10 cellular contexts compared by ENCODE assay signal in genomic region chr20:62025832-62026563, GRCh38. TPM values are rescaled to one million over a fixed set of nuclear protein-coding genes. Genes with fewer than 3 reads are reported as not detected.
DNase-seq lines count a peak whose midpoint lies in the region; ATAC-seq, FAIRE-seq and TF ChIP-seq lines count a peak whose summit lies in the region.
"Had no signal": no experiment of that assay in that cellular context is flagged by ENCODE, and none has a peak within 500 bp of the region (broad histone marks: within the 10 kb centered on the region; RNA-seq: fewer than 3 reads in every experiment).

No MANE protein-coding gene starts in this region.

- peak; percentile 48 for TF ChIP-seq CTCF in CD8-positive, alpha-beta T cell (IDR thresholded peaks at IDR 0.05)
- TF ChIP-seq CTCF in esophagus muscularis mucosa (IDR thresholded peaks at IDR 0.05) = peak; percentile 43 to 72 (median 61)

- peaks cover 54% of the 10 kb centered on the region for H3K4me1 Mint-ChIP-seq in CD8-positive, alpha-beta T cell (ENCODE audit: low read depth)

- peak in 5 of 7 experiments; percentile 4 to 42 (median 24) for DNase-seq in CD8-positive, alpha-beta T cell
- peak; percentile 79 for DNase-seq in RPMI7951 (ENCODE audit: low read depth)
- no peak for DNase-seq in esophagus muscularis mucosa (ENCODE audit: extremely low spot score)
- DNase-seq in non-pigmented ciliary epithelial cell (ENCODE audit: low read depth) = peak; percentile 23
- no peak for DNase-seq in H54 (ENCODE audit: insufficient read length, low spot score)
- no peak for DNase-seq in NCI-H2171 treated with DMSO at 0.1 percent for 48 hours (lab: John Stamatoyannopoulos, UW)

- CTCF ChIA-PET in CD8-positive, alpha-beta T cell (lab: Charles Lee) = interaction anchor here (0.6 to 3.1 kb wide), 12 partner anchors 9 to 130 kb away, joined by 3 to 21 read pairs (median 5); no protein-coding TSS in a partner anchor

- H3K9me3 Mint-ChIP-seq in CD8-positive, alpha-beta T cell = no peaks in the 10 kb centered on the region
- H3K9me3 Mint-ChIP-seq: central memory CD8-positive, alpha-beta T cell had no signal

- no peaks in the 10 kb centered on the region for H3K27me3 ChIP-seq in CD8-positive, alpha-beta T cell (ENCODE audit: insufficient read depth, low read length)
- H3K27me3 ChIP-seq in esophagus muscularis mucosa = peaks cover 0 to 4% (median 0%) of the 10 kb centered on the region in 4 donors

- no peaks in the 10 kb centered on the region for H3K36me3 Mint-ChIP-seq in CD8-positive, alpha-beta T cell

- peak; percentile 85 for ATAC-seq in CD8-positive, alpha-beta T cell
- ATAC-seq in HG02623 (IDR thresholded peaks at IDR 0.05; ENCODE audit: unreplicated experiment) (no peak), GM19452 (IDR thresholded peaks at IDR 0.05; ENCODE audit: unreplicated experiment) (no peak)
- ATAC-seq: HCT116 had no signal

- TF ChIP-seq POLR2A in esophagus muscularis mucosa (IDR thresholded peaks at IDR 0.05; ENCODE audit: low read depth) (no peak), H54 (IDR thresholded peaks at IDR 0.05; ENCODE audit: low read depth, low read length) (no peak)

- H3K27ac ChIP-seq in CD8-positive, alpha-beta T cell (ENCODE audit: low read depth, low read length) = no peak overlapping the region
- H3K27ac ChIP-seq in esophagus muscularis mucosa (replicated peaks in 1 of 4) = peak overlapping the region in 2 of 4 donors; percentile 17 to 34

- FAIRE-seq in H54 (lab: Jason Lieb, UNC) = no peak

- peaks cover 20% of the 10 kb centered on the region for H3K4me1 ChIP-seq in CD8-positive, alpha-beta T cell (ENCODE audit: insufficient read depth, low read length)
- H3K4me1 ChIP-seq in esophagus muscularis mucosa = peaks cover 34 to 64% (median 48%) of the 10 kb centered on the region in 4 donors

- TF ChIP-seq EP300 in esophagus muscularis mucosa (IDR thresholded peaks at IDR 0.05) = no peak

- no peaks in the 10 kb centered on the region for H3K9me3 ChIP-seq in CD8-positive, alpha-beta T cell (ENCODE audit: low read length)
- H3K9me3 ChIP-seq in esophagus muscularis mucosa = no peaks in the 10 kb centered on the region

- peak overlapping the region; percentile 12 for H3K4me3 Mint-ChIP-seq in CD8-positive, alpha-beta T cell
- H3K4me3 Mint-ChIP-seq: central memory CD8-positive, alpha-beta T cell had no signal

- WGBS in esophagus muscularis mucosa = 22% methylated on average over 19 of the region's 22 CpGs

- intact Hi-C loops in CD8-positive, alpha-beta T cell (cut with DNase I, micrococcal nuclease) = loop anchor here (1.0 to 5.0 kb wide), 7 partner anchors 36 to 131 kb away; partner anchors contain the start of genes LSM14B (in 1 of the 2) and TAF4 (in 1 of the 2)
- intact Hi-C loops in esophagus muscularis mucosa (cut with DNase I) = loop anchor here (5.0 kb wide), 1 partner anchor 111 kb away; no protein-coding TSS in a partner anchor

- no peak overlapping the region for H3K4me3 ChIP-seq in CD8-positive, alpha-beta T cell (ENCODE audit: low read depth, low read length)
- H3K4me3 ChIP-seq in esophagus muscularis mucosa = no peak overlapping the region

- no peaks in the 10 kb centered on the region for H3K27me3 Mint-ChIP-seq in CD8-positive, alpha-beta T cell (ENCODE audit: low read depth)
- H3K27me3 Mint-ChIP-seq: central memory CD8-positive, alpha-beta T cell had no signal

- peak overlapping the region; percentile 58 for H3K27ac Mint-ChIP-seq in CD8-positive, alpha-beta T cell

- no peaks in the 10 kb centered on the region for H3K36me3 ChIP-seq in CD8-positive, alpha-beta T cell (ENCODE audit: insufficient read depth, low read length)
- no peaks in the 10 kb centered on the region for H3K36me3 ChIP-seq in esophagus muscularis mucosa

- POLR2A ChIA-PET in CD8-positive, alpha-beta T cell (lab: Charles Lee) = interaction anchor here (1.1 to 1.7 kb wide), 3 partner anchors 40 to 116 kb away, joined by 3 to 5 read pairs (median 4); no protein-coding TSS in a partner anchor

RNA-seq across cellular contexts. Expression of gene TAF4, which starts 39.7 kb away (rescaled TPM):
- total RNA-seq in CD8-positive, alpha-beta T cell = 10 to 100 TPM in 1 of 2 experiments, 1 to 10 TPM in 1; 9.8 to 14.1 TPM
- total RNA-seq in RPMI7951 (2014; rRNA removed; shearing (Covaris generic)) = 6.5 and 6.6 TPM in 2 replicates
- total RNA-seq in esophagus muscularis mucosa = 10 to 100 TPM; 12.0 to 19.9 (median 16.2) TPM

Comparison
In these comparisons a context has a peak if more than half of its experiments do, and no peak if none do; other contexts are left out.
1. DNase-seq: peak in CD8-positive, alpha-beta T cell (5 of 7), RPMI7951 (single experiment) and non-pigmented ciliary epithelial cell (single experiment); none in esophagus muscularis mucosa (single experiment), H54 (single experiment) and NCI-H2171 treated with DMSO at 0.1 percent for 48 hours (single experiment).